8 cellular contexts compared by ENCODE assay signal in the genomic region with DNA sequence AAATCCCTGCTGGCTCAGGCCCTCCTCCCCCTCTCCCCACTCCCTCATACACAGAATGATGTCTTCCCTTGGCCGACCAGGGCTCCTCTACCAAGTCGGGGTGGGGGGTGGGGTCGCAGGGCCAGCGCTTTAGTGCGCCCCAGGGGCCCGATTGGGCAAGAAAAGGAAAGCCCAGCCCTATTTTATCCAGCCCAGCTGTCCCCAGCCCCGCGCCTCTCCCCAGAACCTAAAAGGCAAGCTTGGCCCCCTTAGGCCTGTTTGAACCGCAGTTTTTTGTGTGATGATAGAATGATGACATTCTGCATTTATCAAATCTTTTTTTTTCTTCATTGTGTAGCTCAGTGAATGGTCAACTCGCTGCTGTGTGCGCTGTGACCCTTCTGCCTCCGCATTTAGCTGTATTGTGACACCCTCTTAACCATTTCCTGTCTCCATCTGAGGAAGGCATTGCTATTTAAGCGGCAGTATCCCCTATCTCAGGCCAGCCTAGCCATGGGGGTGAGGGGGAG.
DNase-seq lines count a peak whose midpoint lies in the region; ATAC-seq, FAIRE-seq and TF ChIP-seq lines count a peak whose summit lies in the region.

No MANE protein-coding gene starts in this region.

- 7% methylated on average over 13 of the region's 13 CpGs for WGBS in liver
- 3% methylated on average over 13 of the region's 13 CpGs for whole genome bisulfite sequencing in HepG2 (ENCODE audit: low lambda C conversion rate)
- WGBS in right lobe of liver (ENCODE audit: insufficient coverage, low coverage, low lambda C conversion rate, missing lambda C conversion rate): 4% methylated on average over 11 of the region's 13 CpGs
- 71 to 77% methylated on average over 13 of the region's 13 CpGs for WGBS in aorta, 2 donors

- H3K27ac Mint-ChIP-seq in activated naive CD8-positive, alpha-beta T cell treated with anti-CD3 and anti-CD28 coated beads, Interleukin-2, amount 10 ng/mL, durations not matched to agents 7 days and 5 days: no peak overlapping the region

- no peaks in the 10 kb centered on the region for H3K36me3 ChIP-seq in liver (ENCODE audit: control insufficient read depth in 4 of 4, insufficient read depth in 3 of 4, low read depth in 1 of 4, low read length in 3 of 4)
- no peaks in the 10 kb centered on the region for H3K36me3 ChIP-seq in HepG2 (replicated peaks in 1 of 2; ENCODE audit: control insufficient read depth in 1 of 2, insufficient read depth in 2 of 2, low read length in 2 of 2)
- H3K36me3 ChIP-seq in right lobe of liver: no peaks in the 10 kb centered on the region
- H3K36me3 ChIP-seq in aorta (ENCODE audit: control insufficient read depth in 1 of 2, insufficient read depth in 2 of 2, low read length in 1 of 2): no peaks in the 10 kb centered on the region

- TF ChIP-seq EP300 in HepG2 (IDR thresholded peaks at IDR 0.05; ENCODE audit: low read depth in 2 of 2, low read length in 2 of 2) (no peak), HepG2 (CRISPR knock-in tag; IDR thresholded peaks at IDR 0.05; ENCODE audit: borderline replicate concordance) (no peak)

- H3K9ac ChIP-seq in liver (ENCODE audit: low read depth in 1 of 2, low read length in 2 of 2): peak overlapping the region; percentile 10 to 78
- no peak overlapping the region for H3K9ac ChIP-seq in HepG2 (ENCODE audit: insufficient read depth, low read depth, low read length)

- no peaks in the 10 kb centered on the region for H3K9me3 ChIP-seq in liver (ENCODE audit: control insufficient read depth in 4 of 4, low read length in 3 of 4)
- H3K9me3 ChIP-seq in HepG2 (ENCODE audit: low read length): no peaks in the 10 kb centered on the region
- no peaks in the 10 kb centered on the region for H3K9me3 ChIP-seq in right lobe of liver
- no peaks in the 10 kb centered on the region for H3K9me3 ChIP-seq in aorta (ENCODE audit: control insufficient read depth, low read length)

- no peak for TF ChIP-seq POLR2A in HepG2 (IDR thresholded peaks at IDR 0.05; ENCODE audit: insufficient read depth in 1 of 2, low read depth in 2 of 2, low read length in 2 of 2)
- peak; percentile 71 for TF ChIP-seq POLR2A in right lobe of liver (IDR thresholded peaks at IDR 0.05)

- H3K4me1 Mint-ChIP-seq in activated naive CD8-positive, alpha-beta T cell treated with anti-CD3 and anti-CD28 coated beads, Interleukin-2, amount 10 ng/mL, durations not matched to agents 7 days and 5 days: peaks cover 49% of the 10 kb centered on the region

- H3K27ac ChIP-seq in liver (ENCODE audit: low read depth in 1 of 2, low read length in 2 of 2) (peak overlapping the region; percentile 39 to 92), HepG2 (ENCODE audit: extremely low read length, insufficient read depth, low read length) (no peak overlapping the region), right lobe of liver (peak overlapping the region in 1 of 3 donors; percentile 58), aorta (ENCODE audit: low read depth in 1 of 2, low read length in 2 of 2) (no peak overlapping the region)

- CTCF ChIA-PET in HepG2 (lab: Yijun Ruan, JAX; ENCODE audit: low intra/inter-chr PET ratio, low total read pairs): no interaction called here

- H3K27me3 Mint-ChIP-seq in activated naive CD8-positive, alpha-beta T cell treated with anti-CD3 and anti-CD28 coated beads, Interleukin-2, amount 10 ng/mL, durations not matched to agents 7 days and 5 days: peaks cover 60% of the 10 kb centered on the region

- no peak overlapping the region for H2AFZ ChIP-seq in HepG2 (ENCODE audit: low read length)

- no peaks in the 10 kb centered on the region for H3K9me3 Mint-ChIP-seq in activated naive CD8-positive, alpha-beta T cell treated with anti-CD3 and anti-CD28 coated beads, Interleukin-2, amount 10 ng/mL, durations not matched to agents 7 days and 5 days

- H3K27me3 ChIP-seq in liver (ENCODE audit: control insufficient read depth in 4 of 4, insufficient read depth in 4 of 4, low read length in 3 of 4) (no peaks in the 10 kb centered on the region), HepG2 (ENCODE audit: control insufficient read depth in 1 of 2, insufficient read depth in 2 of 2, low read length in 2 of 2) (peaks cover 5 to 61% of the 10 kb centered on the region in 2 experiments), right lobe of liver (no peaks in the 10 kb centered on the region), aorta (ENCODE audit: control insufficient read depth in 1 of 2, insufficient read depth in 2 of 2, low read length in 1 of 2) (no peaks in the 10 kb centered on the region)

- H4K20me1 ChIP-seq in HepG2 (ENCODE audit: insufficient read depth, low read length): no peaks in the 10 kb centered on the region

- DNase-seq in HepG2 (ENCODE audit: low spot score): no peak
- peak; percentile 24 for DNase-seq in activated naive CD8-positive, alpha-beta T cell treated with anti-CD3 and anti-CD28 coated beads, Interleukin-2, amount 10 ng/mL, durations not matched to agents 7 days and 5 days
- no peak for DNase-seq in right lobe of liver
- DNase-seq in aorta: peak in 1 of 2 donors; percentile 69
- DNase-seq in activated CD4-positive, alpha-beta T cell treated with anti-CD3 and anti-CD28 coated beads, Interleukin-2, amount 50 U/mL, for 48 hours: no peak

- no peak overlapping the region for H3K4me2 ChIP-seq in HepG2 (ENCODE audit: low read depth, low read length)

- ATAC-seq in HepG2 (no peak), right lobe of liver (peak in 2 of 4 donors; percentile 12 to 38), aorta (ENCODE audit: low FRiP score) (peak; percentile 28), GM19395 (IDR thresholded peaks at IDR 0.05; ENCODE audit: unreplicated experiment) (no peak), HG03439 (IDR thresholded peaks at IDR 0.05; ENCODE audit: unreplicated experiment) (no peak)
- ATAC-seq in activated naive CD8-positive, alpha-beta T cell treated with anti-CD3 and anti-CD28 coated beads, Interleukin-2, amount 10 ng/mL, durations not matched to agents 7 days and 5 days (ENCODE audit: low read depth): no peak

- no peaks in the 10 kb centered on the region for H3K79me2 ChIP-seq in HepG2 (ENCODE audit: insufficient read depth, low read length)

- peak overlapping the region; percentile 42 to 90 (median 52) for H3K4me3 ChIP-seq in liver (ENCODE audit: low read depth in 1 of 3, low read length in 3 of 3)
- H3K4me3 ChIP-seq in HepG2 (replicated peaks in 1 of 3; ENCODE audit: insufficient read depth in 1 of 3, low read depth in 2 of 3, low read length in 3 of 3): no peak overlapping the region
- peak overlapping the region; percentile 35 to 78 (median 70) for H3K4me3 ChIP-seq in right lobe of liver
- no peak overlapping the region for H3K4me3 ChIP-seq in aorta (ENCODE audit: low read length in 2 of 2)

- no TSS peak for BruUV-seq in HepG2 (replicated peaks; lab: Mats Ljungman, UMichigan)

- peaks cover 4% of the 10 kb centered on the region for H3K36me3 Mint-ChIP-seq in activated naive CD8-positive, alpha-beta T cell treated with anti-CD3 and anti-CD28 coated beads, Interleukin-2, amount 10 ng/mL, durations not matched to agents 7 days and 5 days

- POLR2A ChIA-PET in HepG2 (lab: Yijun Ruan, JAX): no interaction called here
- POLR2A ChIA-PET in activated naive CD8-positive, alpha-beta T cell treated with anti-CD3 and anti-CD28 coated beads, Interleukin-2, amount 10 ng/mL, durations not matched to agents 7 days and 5 days (lab: Charles Lee): interaction anchor here (0.8 to 1.4 kb wide), 2 partner anchors 8 to 9 kb away, joined by 3 read pairs; no protein-coding TSS in a partner anchor

- intact Hi-C loops in HepG2 (cut with micrococcal nuclease; ENCODE audit: unreplicated experiment): no loop called here
- intact Hi-C loops in right lobe of liver (cut with DNase I): no loop called here
- intact Hi-C loops in aorta (cut with DNase I): no loop called here

- FAIRE-seq in HepG2 (lab: Jason Lieb, UNC): no peak

- TF ChIP-seq RAD21 in liver (IDR thresholded peaks at IDR 0.05) (no peak), HepG2 (CRISPR knock-in tag; IDR thresholded peaks at IDR 0.05) (no peak)

- H3K4me1 ChIP-seq in liver (ENCODE audit: control insufficient read depth in 4 of 4, insufficient read depth in 4 of 4, low read length in 3 of 4): peaks cover 10 to 78% (median 54%) of the 10 kb centered on the region in 4 donors
- 0 out of 2 replicates have a peak, but pooled peaks cover 5% of the 10 kb centered on the region for H3K4me1 ChIP-seq in HepG2 (ENCODE audit: insufficient read depth, low read length)
- H3K4me1 ChIP-seq in right lobe of liver: peaks cover 0 to 70% (median 28%) of the 10 kb centered on the region in 4 donors
- no peaks in the 10 kb centered on the region for H3K4me1 ChIP-seq in aorta (ENCODE audit: control insufficient read depth in 1 of 2, insufficient read depth in 2 of 2, low read length in 2 of 2)

- TF ChIP-seq CTCF in liver (IDR thresholded peaks at IDR 0.05; ENCODE audit: low read depth, low read length, missing input control) (no peak), HepG2 (CRISPR knock-in tag; IDR thresholded peaks at IDR 0.05) (no peak), right lobe of liver (IDR thresholded peaks at IDR 0.05) (no peak)

- H3K4me3 Mint-ChIP-seq in activated naive CD8-positive, alpha-beta T cell treated with anti-CD3 and anti-CD28 coated beads, Interleukin-2, amount 10 ng/mL, durations not matched to agents 7 days and 5 days: peak overlapping the region; percentile 94

- in situ Hi-C loops in HepG2 (cut with HindIII; ENCODE audit: extremely low pct_ligation_motif_present, low pct_unique_long_range_greater_than_20kb): no loop called here

TF ChIP-seq in HepG2, 621 proteins besides CTCF, POLR2A, EP300 and RAD21 (continues in another document):
- TF ChIP-seq ZNF547 (CRISPR knock-in tag; IDR thresholded peaks at IDR 0.05) (no peak), CAMTA2 (CRISPR knock-in tag; IDR thresholded peaks at IDR 0.05; ENCODE audit: borderline replicate concordance) (no peak), ISX (CRISPR knock-in tag; conservative IDR thresholded peaks at IDR 0.05) (no peak), NFATC3 (CRISPR knock-in tag; IDR thresholded peaks at IDR 0.05) (no peak)
- TF ChIP-seq, protein P1, sequence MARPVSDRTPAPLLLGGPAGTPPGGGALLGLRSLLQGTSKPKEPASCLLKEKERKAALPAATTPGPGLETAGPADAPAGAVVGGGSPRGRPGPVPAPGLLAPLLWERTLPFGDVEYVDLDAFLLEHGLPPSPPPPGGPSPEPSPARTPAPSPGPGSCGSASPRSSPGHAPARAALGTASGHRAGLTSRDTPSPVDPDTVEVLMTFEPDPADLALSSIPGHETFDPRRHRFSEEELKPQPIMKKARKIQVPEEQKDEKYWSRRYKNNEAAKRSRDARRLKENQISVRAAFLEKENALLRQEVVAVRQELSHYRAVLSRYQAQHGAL (CRISPR knock-in tag; IDR thresholded peaks at IDR 0.05; ENCODE audit: not compliant biosample characterization): no peak
- TF ChIP-seq, protein P2, sequence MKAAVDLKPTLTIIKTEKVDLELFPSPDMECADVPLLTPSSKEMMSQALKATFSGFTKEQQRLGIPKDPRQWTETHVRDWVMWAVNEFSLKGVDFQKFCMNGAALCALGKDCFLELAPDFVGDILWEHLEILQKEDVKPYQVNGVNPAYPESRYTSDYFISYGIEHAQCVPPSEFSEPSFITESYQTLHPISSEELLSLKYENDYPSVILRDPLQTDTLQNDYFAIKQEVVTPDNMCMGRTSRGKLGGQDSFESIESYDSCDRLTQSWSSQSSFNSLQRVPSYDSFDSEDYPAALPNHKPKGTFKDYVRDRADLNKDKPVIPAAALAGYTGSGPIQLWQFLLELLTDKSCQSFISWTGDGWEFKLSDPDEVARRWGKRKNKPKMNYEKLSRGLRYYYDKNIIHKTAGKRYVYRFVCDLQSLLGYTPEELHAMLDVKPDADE (CRISPR knock-in tag; IDR thresholded peaks at IDR 0.05): no peak

Comparison
In these comparisons a context has a peak if more than half of its experiments do, and no peak if none do; other contexts are left out.
1. H3K27ac ChIP-seq: peak in liver (2 of 2); none in HepG2 (single experiment) and aorta (0 of 2).
2. H3K4me3 ChIP-seq: peak in liver (3 of 3) and right lobe of liver (3 of 3); none in HepG2 (0 of 3) and aorta (0 of 2).